Comparison of ENCODE assay signal across 13 cellular contexts in genomic region chr10:85606401-85606800, GRCh38.
DNase-seq lines count a peak whose midpoint lies in the region; TF ChIP-seq lines count a peak whose summit lies in the region.
"Had no signal": no experiment of that assay in that cellular context is flagged by ENCODE, and none has a peak within 500 bp of the region (broad histone marks: within the 10 kb centered on the region; RNA-seq: fewer than 3 reads in every experiment).

No MANE protein-coding gene starts in this region.

- no peak overlapping the region for H3K4me3 ChIP-seq in coronary artery
- H3K4me3 ChIP-seq: GM23248 had no signal

- peak; percentile 4 for DNase-seq in activated CD8-positive, alpha-beta memory T cell treated with anti-CD3 and anti-CD28 coated beads for 24 hours
- DNase-seq in activated CD8-positive, alpha-beta memory T cell treated with anti-CD3 and anti-CD28 coated beads, Interleukin-2, amount 50 U/mL, for 4 hours = no peak
- peak; percentile 22 for DNase-seq in coronary artery (ENCODE audit: low spot score)
- DNase-seq in islet precursor cell = peak; percentile 20
- no peak for DNase-seq in KG1 (lab: John Stamatoyannopoulos, UW)
- no peak for DNase-seq in epidermal melanocyte (ENCODE audit: insufficient read length, low spot score)
- no peak for DNase-seq in NCI-H345 treated with DMSO at 0.1 percent for 48 hours (lab: John Stamatoyannopoulos, UW; ENCODE audit: unreplicated experiment)
- DNase-seq: C1 segment of cervical spinal cord; CD4-positive, alpha-beta T cell; DMS153; DMS79 treated with DMSO at 0.1 percent for 48 hours; EL; GM23248 had no signal

- H3K27ac ChIP-seq in coronary artery = no peak overlapping the region
- H3K27ac ChIP-seq: GM23248 had no signal

- TF ChIP-seq CTCF in coronary artery (IDR thresholded peaks at IDR 0.05) = no peak

Comparison
In these comparisons a context has a peak if more than half of its experiments do, and no peak if none do; other contexts are left out.
1. DNase-seq: peak in activated CD8-positive, alpha-beta memory T cell treated with anti-CD3 and anti-CD28 coated beads for 24 hours (single experiment), coronary artery (single experiment) and islet precursor cell (single experiment); none in activated CD8-positive, alpha-beta memory T cell treated with anti-CD3 and anti-CD28 coated beads, Interleukin-2, amount 50 U/mL, for 4 hours (single experiment), KG1 (single experiment), epidermal melanocyte (single experiment) and NCI-H345 treated with DMSO at 0.1 percent for 48 hours (single experiment).